8 cellular contexts compared by ENCODE assay signal in the genomic region with DNA sequence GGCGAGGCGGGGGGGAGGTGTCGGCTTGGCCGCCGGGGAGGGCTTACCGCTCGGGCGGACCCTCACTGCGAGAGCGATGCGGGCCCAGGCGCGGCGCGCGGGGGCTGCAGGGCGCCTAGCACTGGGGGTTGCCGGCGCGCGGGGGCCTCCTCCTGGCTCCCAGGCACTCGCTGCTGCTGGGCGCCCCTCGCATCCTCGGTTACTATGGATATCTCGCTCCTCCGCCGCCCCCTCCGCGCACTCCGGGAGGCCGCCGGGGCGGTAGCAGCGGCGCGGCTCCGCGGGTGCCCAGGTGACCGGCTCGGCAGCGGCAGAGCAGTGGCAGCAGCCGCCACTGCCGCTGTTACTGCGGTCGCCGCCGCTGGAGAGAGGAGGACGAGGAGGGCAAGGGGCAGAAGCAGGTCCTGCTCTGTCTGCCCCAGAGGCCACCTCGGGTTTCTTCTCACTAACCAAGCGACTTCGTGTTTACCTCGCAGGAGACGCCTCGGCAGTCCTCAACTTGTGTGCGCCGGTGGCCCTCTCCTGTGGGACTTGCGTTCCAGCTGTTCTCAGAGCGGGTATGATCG.
A peak's percentile ranks its signal among the peaks of the same experiment; 100 is the strongest.
DNase-seq lines count a peak whose midpoint lies in the region; ATAC-seq and TF ChIP-seq lines count a peak whose summit lies in the region.

No MANE protein-coding gene starts in this region.

- H3K9me3 ChIP-seq in sigmoid colon: no peaks in the 10 kb centered on the region

- H3K36me3 ChIP-seq in sigmoid colon: no peaks in the 10 kb centered on the region

- TF ChIP-seq POLR2A in sigmoid colon (IDR thresholded peaks at IDR 0.05): no peak

- intact Hi-C loops in sigmoid colon (cut with DNase I): no loop called here

- 2 to 7% methylated on average over 60 of the region's 60 CpGs for WGBS in sigmoid colon, 2 donors

- ATAC-seq in HG03565 (IDR thresholded peaks at IDR 0.05; ENCODE audit: unreplicated experiment) (no peak), HG03039 (IDR thresholded peaks at IDR 0.05; ENCODE audit: unreplicated experiment) (no peak), GM21390 (IDR thresholded peaks at IDR 0.05; ENCODE audit: unreplicated experiment) (no peak)

- peaks cover 0 to 17% (median 11%) of the 10 kb centered on the region in 4 donors for H3K4me1 ChIP-seq in sigmoid colon

- no peak for TF ChIP-seq EP300 in sigmoid colon (IDR thresholded peaks at IDR 0.05)

- no peak overlapping the region for H3K27ac ChIP-seq in sigmoid colon

- peak overlapping the region in 3 of 4 donors; percentile 27 to 47 (median 42) for H3K4me3 ChIP-seq in sigmoid colon

- peaks cover 4 to 50% (median 22%) of the 10 kb centered on the region in 3 donors for H3K27me3 ChIP-seq in sigmoid colon

- DNase-seq in DMS79 treated with DMSO at 0.1 percent for 48 hours (lab: John Stamatoyannopoulos, UW) (peak; percentile 39), DMS79 (lab: John Stamatoyannopoulos, UW) (no peak), NCI-H69 (lab: John Stamatoyannopoulos, UW) (peak; percentile 80), hypothalamus (lab: John Stamatoyannopoulos, UW) (peak in 41 of 51 donors; percentile 22 to 83 (median 59)), sigmoid colon (no peak)

- TF ChIP-seq CTCF in sigmoid colon (IDR thresholded peaks at IDR 0.05): no peak

Comparison
In these comparisons a context has a peak if more than half of its experiments do, and no peak if none do; other contexts are left out.
1. DNase-seq: peak in DMS79 treated with DMSO at 0.1 percent for 48 hours (single experiment), NCI-H69 (single experiment) and hypothalamus (41 of 51); none in DMS79 (single experiment) and sigmoid colon (single experiment).